In genomic region chr3:48466386-48467109, GRCh38 we compare ENCODE assay signal across 8 cellular contexts.
DNase-seq lines count a peak whose midpoint lies in the region; ATAC-seq and TF ChIP-seq lines count a peak whose summit lies in the region.

No MANE protein-coding gene starts in this region.

- no peaks in the 10 kb centered on the region for H3K9me3 Mint-ChIP-seq in nephron progenitor cell

- H3K9me3 ChIP-seq in ES-I3 (ENCODE audit: control insufficient read depth, insufficient read depth, low read length) = no peaks in the 10 kb centered on the region

- H3K4me1 Mint-ChIP-seq in nephron progenitor cell = peaks cover 38% of the 10 kb centered on the region

- no peak overlapping the region for H3K4me3 Mint-ChIP-seq in nephron progenitor cell

- ATAC-seq in HG02642 (IDR thresholded peaks at IDR 0.05; ENCODE audit: poor library complexity, unreplicated experiment) = peak; percentile 8

- peaks cover 10% of the 10 kb centered on the region; the same call in 1 of the 2 replicates for H3K4me1 ChIP-seq in ES-I3 (ENCODE audit: insufficient read depth, low read length)

- TF ChIP-seq CTCF in VCaP (conservative IDR thresholded peaks at IDR 0.05) (no peak), nephron progenitor cell (IDR thresholded peaks at IDR 0.05) (no peak), GM20000 (IDR thresholded peaks at IDR 0.05; ENCODE audit: extremely low read depth, missing control alignments) (no peak)

- H3K36me3 Mint-ChIP-seq in nephron progenitor cell (ENCODE audit: low read depth) = peaks cover 12% of the 10 kb centered on the region

- peak overlapping the region; percentile 100 for H3K27ac ChIP-seq in VCaP
- peak overlapping the region; percentile 98 for H3K27ac ChIP-seq in epithelial cell of prostate

- no peaks in the 10 kb centered on the region for H3K27me3 Mint-ChIP-seq in nephron progenitor cell (ENCODE audit: low read depth, poor library complexity)

- peak overlapping the region; percentile 21; the same call in 1 of the 2 replicates for H3K9ac ChIP-seq in ES-I3 (ENCODE audit: low read depth, low read length)

- H3K36me3 ChIP-seq in ES-I3 (ENCODE audit: insufficient read depth, low read length) = peaks cover 7% of the 10 kb centered on the region

- H3K27ac Mint-ChIP-seq in nephron progenitor cell = peak overlapping the region; percentile 99

- DNase-seq in epithelial cell of prostate (ENCODE audit: low read depth, low spot score) (no peak), nephron progenitor cell (no peak), NCI-H1092 (lab: John Stamatoyannopoulos, UW) (no peak), GM20000 (ENCODE audit: low spot score) (no peak), NCI-H345 (lab: John Stamatoyannopoulos, UW) (no peak)
